In the genomic region with DNA sequence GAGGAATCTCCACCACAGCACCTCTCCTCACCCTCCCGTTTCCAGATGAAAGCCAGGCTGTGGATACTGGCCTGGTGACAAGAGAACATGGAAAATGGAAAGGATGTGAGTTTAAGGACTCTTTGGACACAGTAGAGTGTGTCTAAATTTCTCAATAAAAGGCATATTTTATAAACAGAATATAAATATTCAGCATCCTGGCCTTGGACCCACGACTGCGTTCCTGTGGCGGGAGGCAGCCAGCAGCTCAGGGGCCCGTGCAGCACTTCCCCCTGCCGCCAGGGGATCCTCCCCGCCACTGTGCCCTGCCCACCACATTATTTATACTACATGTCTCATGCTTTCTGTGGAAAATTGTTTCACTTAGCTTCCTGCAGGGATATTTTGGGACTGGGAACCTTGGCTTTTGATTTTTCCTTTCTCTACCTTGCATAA, we compare ENCODE assay signal across 12 cellular contexts.
A peak's percentile ranks its signal among the peaks of the same experiment; 100 is the strongest.
DNase-seq lines count a peak whose midpoint lies in the region; ATAC-seq and TF ChIP-seq lines count a peak whose summit lies in the region.
"Had no signal": no experiment of that assay in that cellular context is flagged by ENCODE, and none has a peak within 500 bp of the region (broad histone marks: within the 10 kb centered on the region; RNA-seq: fewer than 3 reads in every experiment).

No MANE protein-coding gene starts in this region.

- ATAC-seq in HG03565 (IDR thresholded peaks at IDR 0.05; ENCODE audit: unreplicated experiment): no peak
- ATAC-seq in HG02884 (IDR thresholded peaks at IDR 0.05; ENCODE audit: unreplicated experiment): no peak

- no peaks in the 10 kb centered on the region for H3K27me3 ChIP-seq in parathyroid adenoma (ENCODE audit: control insufficient read depth, insufficient read depth, low read length)

- H3K36me3 ChIP-seq in SK-N-MC (ENCODE audit: insufficient read depth, low read length): no peaks in the 10 kb centered on the region
- H3K36me3 ChIP-seq in parathyroid adenoma (ENCODE audit: control insufficient read depth, insufficient read depth, low read length): no peaks in the 10 kb centered on the region

- H3K9ac ChIP-seq in SK-N-MC (ENCODE audit: insufficient read length): no peak overlapping the region
- H3K9ac ChIP-seq in parathyroid adenoma: no peak overlapping the region

- H3K79me2 ChIP-seq in parathyroid adenoma: no peaks in the 10 kb centered on the region

- TF ChIP-seq CTCF in AG10803 (conservative IDR thresholded peaks at IDR 0.05; ENCODE audit: low read length): peak; percentile 18; the same call in 1 of the 2 replicates
- peak; percentile 41 for TF ChIP-seq CTCF in fibroblast of the aortic adventitia (IDR thresholded peaks at IDR 0.05; ENCODE audit: insufficient read depth, low read length)
- TF ChIP-seq CTCF in parathyroid adenoma (IDR thresholded peaks at IDR 0.05): no peak

- no peaks in the 10 kb centered on the region for H3K9me3 ChIP-seq in SK-N-MC (ENCODE audit: low read depth, low read length)
- H3K9me3 ChIP-seq in parathyroid adenoma (ENCODE audit: control insufficient read depth, low read length): no peaks in the 10 kb centered on the region

- peak overlapping the region; percentile 35 for H3K4me2 ChIP-seq in parathyroid adenoma (ENCODE audit: low read length)

- peaks cover 10% of the 10 kb centered on the region for H3K4me1 ChIP-seq in parathyroid adenoma

- no peak overlapping the region for H2AFZ ChIP-seq in parathyroid adenoma

- H3K4me3 ChIP-seq in AG10803 (ENCODE audit: low read length) (0 out of 2 replicates have a peak overlapping the region, but pooled peaks have one; percentile 13), SK-N-MC (peak overlapping the region; percentile 59; the same call in 1 of the 2 replicates), fibroblast of the aortic adventitia (ENCODE audit: low read depth, low read length) (peak overlapping the region; percentile 26), parathyroid adenoma (ENCODE audit: low read depth, low read length) (no peak overlapping the region)

- H3K27ac ChIP-seq in SK-N-MC (peak overlapping the region; percentile 90), parathyroid adenoma (peak overlapping the region; percentile 49)

- DNase-seq in AG10803 (ENCODE audit: low read depth) (peak; percentile 80), SK-N-MC (ENCODE audit: low read depth, low spot score) (no peak), fibroblast of the aortic adventitia (ENCODE audit: low read depth) (peak; percentile 66), NCI-H2081 treated with DMSO at 0.1 percent for 48 hours (lab: John Stamatoyannopoulos, UW) (no peak)
- no peak for DNase-seq in activated CD8-positive, alpha-beta memory T cell treated with anti-CD3 and anti-CD28 coated beads, Interleukin-2, amount 50 U/mL, for 4 hours
- DNase-seq: activated CD8-positive, alpha-beta T cell treated with anti-CD3 and anti-CD28 coated beads for 36 hours; activated naive CD8-positive, alpha-beta T cell treated with anti-CD3 and anti-CD28 coated beads, Interleukin-2, amount 10 ng/mL, durations not matched to agents 7 days and 5 days; COR-L47; NCI-H526 had no signal

Comparison
In these comparisons a context has a peak if more than half of its experiments do, and no peak if none do; other contexts are left out.
1. DNase-seq: peak in AG10803 (single experiment) and fibroblast of the aortic adventitia (single experiment); none in SK-N-MC (single experiment), NCI-H2081 treated with DMSO at 0.1 percent for 48 hours (single experiment) and activated CD8-positive, alpha-beta memory T cell treated with anti-CD3 and anti-CD28 coated beads, Interleukin-2, amount 50 U/mL, for 4 hours (single experiment).